ENCODE assay signal across 15 cellular contexts in the genomic region with DNA sequence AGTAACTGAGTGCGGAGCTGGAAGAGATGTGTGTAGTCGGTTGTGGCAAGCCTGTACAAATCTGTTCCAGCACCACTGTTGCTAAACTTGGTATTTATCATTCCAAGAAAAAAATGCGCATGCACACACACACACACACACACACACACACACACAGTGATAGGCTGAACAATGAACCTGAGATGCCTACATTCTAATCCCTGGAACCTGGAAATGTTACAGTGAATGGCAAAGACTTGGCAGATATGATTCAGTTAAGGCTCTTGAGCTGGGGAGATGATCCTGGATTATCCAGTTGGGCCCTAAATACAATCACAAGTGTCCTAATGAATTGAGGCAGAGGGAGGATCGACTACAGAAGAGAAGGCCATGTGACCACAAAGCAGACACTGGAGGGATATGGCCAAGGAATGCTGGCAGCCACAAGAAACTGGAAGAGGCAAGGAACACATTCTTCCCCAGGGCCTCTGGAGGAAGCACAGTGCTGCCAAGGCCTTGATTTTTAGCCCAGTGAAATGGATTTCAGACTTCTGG. TPM values are rescaled to one million over a fixed set of nuclear protein-coding genes. Genes with fewer than 3 reads are reported as not detected.
DNase-seq lines count a peak whose midpoint lies in the region; ATAC-seq and TF ChIP-seq lines count a peak whose summit lies in the region.
"Had no signal": no experiment of that assay in that cellular context is flagged by ENCODE, and none has a peak within 500 bp of the region (broad histone marks: within the 10 kb centered on the region; RNA-seq: fewer than 3 reads in every experiment).

No MANE protein-coding gene starts in this region.

- TF ChIP-seq POLR2A in transverse colon (IDR thresholded peaks at IDR 0.05) = no peak

- H3K27ac Mint-ChIP-seq in Calu3 (ENCODE audit: unreplicated experiment) = peak overlapping the region; percentile 98
- H3K27ac Mint-ChIP-seq: B cell; dendritic cell treated with granulocyte-macrophage colony-stimulating factor and Interleukin-4, amounts not matched to agents 40 ng/mL and 50 ng/mL, for 4 days; naive thymus-derived CD8-positive, alpha-beta T cell had no signal

- WGBS in transverse colon (ENCODE audit: low coverage in 1 of 2), 2 donors = 73 to 79% methylated on average over 2 to 4 of the region's 4 CpGs

- H3K9me3 Mint-ChIP-seq in Calu3 (ENCODE audit: low read depth, unreplicated experiment) = peaks cover 2% of the 10 kb centered on the region

- H3K4me1 ChIP-seq in osteoblast (ENCODE audit: insufficient read depth, low read length) = peaks cover 18% of the 10 kb centered on the region
- no peaks in the 10 kb centered on the region for H3K4me1 ChIP-seq in transverse colon

- H3K9me3 ChIP-seq in WERI-Rb-1 (ENCODE audit: severe bottlenecking) = no peaks in the 10 kb centered on the region
- H3K9me3 ChIP-seq in osteoblast (ENCODE audit: low read depth, low read length) = no peaks in the 10 kb centered on the region
- no peaks in the 10 kb centered on the region for H3K9me3 ChIP-seq in transverse colon
- H3K9me3 ChIP-seq: SJCRH30 had no signal

- H3K4me3 Mint-ChIP-seq in Calu3 (ENCODE audit: low read depth, unreplicated experiment) = no peak overlapping the region
- H3K4me3 Mint-ChIP-seq: B cell; dendritic cell treated with granulocyte-macrophage colony-stimulating factor and Interleukin-4, amounts not matched to agents 40 ng/mL and 50 ng/mL, for 4 days; naive thymus-derived CD8-positive, alpha-beta T cell had no signal

- no peak for ATAC-seq in HG02763 (IDR thresholded peaks at IDR 0.05; ENCODE audit: unreplicated experiment)
- ATAC-seq: naive thymus-derived CD8-positive, alpha-beta T cell had no signal

- no peak overlapping the region for H3K27ac ChIP-seq in WERI-Rb-1
- no peak overlapping the region for H3K27ac ChIP-seq in osteoblast (ENCODE audit: low read depth, low read length)
- peak overlapping the region in 1 of 4 donors; percentile 8 for H3K27ac ChIP-seq in transverse colon
- H3K27ac ChIP-seq: SJCRH30 had no signal

- CTCF ChIA-PET in Calu3 (lab: Charles Lee) = interaction anchor here (0.5 kb wide), 1 partner anchor 418 kb away, joined by 4 read pairs; no protein-coding TSS in a partner anchor

- H4K20me1 ChIP-seq in osteoblast (ENCODE audit: insufficient read depth, low read length) = no peaks in the 10 kb centered on the region

- peaks cover 20% of the 10 kb centered on the region for H3K36me3 Mint-ChIP-seq in Calu3 (ENCODE audit: insufficient read depth, unreplicated experiment)

- peaks cover 56% of the 10 kb centered on the region for H3K4me1 Mint-ChIP-seq in Calu3 (ENCODE audit: low read depth, unreplicated experiment)
- H3K4me1 Mint-ChIP-seq: B cell; naive thymus-derived CD8-positive, alpha-beta T cell had no signal

- H3K36me3 ChIP-seq in WERI-Rb-1 (no peaks in the 10 kb centered on the region), osteoblast (ENCODE audit: insufficient read depth, low read length) (no peaks in the 10 kb centered on the region), transverse colon (no peaks in the 10 kb centered on the region)
- H3K36me3 ChIP-seq: SJCRH30 had no signal

- no peak for TF ChIP-seq EP300 in transverse colon (IDR thresholded peaks at IDR 0.05; ENCODE audit: low read depth)

- no peaks in the 10 kb centered on the region for H3K27me3 ChIP-seq in WERI-Rb-1 (ENCODE audit: insufficient read depth, low read depth, severe bottlenecking)
- no peaks in the 10 kb centered on the region for H3K27me3 ChIP-seq in osteoblast (ENCODE audit: insufficient read depth, low read length)
- H3K27me3 ChIP-seq in transverse colon = no peaks in the 10 kb centered on the region
- H3K27me3 ChIP-seq: SJCRH30 had no signal

- no peaks in the 10 kb centered on the region for H3K79me2 ChIP-seq in osteoblast (ENCODE audit: insufficient read depth, low read length)

- no peak overlapping the region for H3K4me3 ChIP-seq in WERI-Rb-1 (ENCODE audit: low read depth, low read length)
- H3K4me3 ChIP-seq in fibroblast of pulmonary artery (replicated peaks; ENCODE audit: low read depth, low read length) = no peak overlapping the region
- no peak overlapping the region for H3K4me3 ChIP-seq in osteoblast (ENCODE audit: insufficient read depth, low read length)
- H3K4me3 ChIP-seq in transverse colon = no peak overlapping the region
- H3K4me3 ChIP-seq: SJCRH30 had no signal

- no TSS peak for BruUV-seq in Calu3 (replicated peaks; lab: Mats Ljungman, UMichigan)

- no peak for TF ChIP-seq CTCF in Calu3 (IDR thresholded peaks at IDR 0.05; ENCODE audit: unreplicated experiment)
- TF ChIP-seq CTCF in WERI-Rb-1 (IDR thresholded peaks at IDR 0.05; ENCODE audit: low read depth, low read length) = no peak
- TF ChIP-seq CTCF in fibroblast of pulmonary artery (IDR thresholded peaks at IDR 0.05; ENCODE audit: low read length, missing control alignments) = no peak
- no peak for TF ChIP-seq CTCF in osteoblast (IDR thresholded peaks at IDR 0.05; ENCODE audit: extremely low read depth, low read depth, low read length)
- TF ChIP-seq CTCF in transverse colon (IDR thresholded peaks at IDR 0.05) = no peak
- no peak for TF ChIP-seq CTCF in GM13977 (IDR thresholded peaks at IDR 0.05; ENCODE audit: extremely low read depth, insufficient read depth, missing control alignments)

- peak overlapping the region; percentile 21 for H2AFZ ChIP-seq in osteoblast (ENCODE audit: low read length)

- H3K4me2 ChIP-seq in osteoblast (ENCODE audit: insufficient read depth, low read length) = no peak overlapping the region

- H3K27me3 Mint-ChIP-seq in Calu3 (ENCODE audit: unreplicated experiment) = no peaks in the 10 kb centered on the region
- H3K27me3 Mint-ChIP-seq: B cell; dendritic cell treated with granulocyte-macrophage colony-stimulating factor and Interleukin-4, amounts not matched to agents 40 ng/mL and 50 ng/mL, for 4 days had no signal

- in situ Hi-C loops in transverse colon (cut with MboI; ENCODE audit: low pct_ligation_motif_present in 1 of 4, low pct_unique_long_range_greater_than_20kb in 1 of 4, low sequenced_read_pairs in 3 of 4) (no loop called here), GM13977 (cut with MboI; ENCODE audit: low pct_unique_long_range_greater_than_20kb, low sequenced_read_pairs, unreplicated experiment) (no loop called here)

- intact Hi-C loops in Calu3 (cut with micrococcal nuclease; ENCODE audit: unreplicated experiment) (no loop called here), transverse colon (cut with DNase I; ENCODE audit: low total_unique reads) (no loop called here)

- DNase-seq in Calu3 = no peak
- peak; percentile 81 for DNase-seq in WERI-Rb-1
- peak; percentile 79 for DNase-seq in fibroblast of pulmonary artery (ENCODE audit: low read depth)
- DNase-seq in osteoblast (ENCODE audit: insufficient read length, low spot score, missing footprints) = no peak
- no peak for DNase-seq in transverse colon
- no peak for DNase-seq in pons (ENCODE audit: low spot score)
- no peak for DNase-seq in GM13977 (ENCODE audit: low spot score)
- DNase-seq: activated CD4-positive, alpha-beta T cell treated with anti-CD3 and anti-CD28 coated beads for 1 hour; HCEC 1CT; naive thymus-derived CD8-positive, alpha-beta T cell; NCI-H446 treated with DMSO at 0.1 percent for 48 hours had no signal

RNA-seq across cellular contexts. Expression of a gene that starts 49.7 kb away (rescaled TPM):
- 30.9 and 43.6 TPM in 2 replicates for total RNA-seq in Calu3 (2022)
- 63.6 and 64.4 TPM in 2 replicates for total RNA-seq in osteoblast
- total RNA-seq in transverse colon = 10 to 100 TPM; 34.4 to 79.6 (median 51.5) TPM

Comparison
In these comparisons a context has a peak if more than half of its experiments do, and no peak if none do; other contexts are left out.
1. DNase-seq: peak in WERI-Rb-1 (single experiment) and fibroblast of pulmonary artery (single experiment); none in Calu3 (single experiment), osteoblast (single experiment), transverse colon (single experiment), pons (single experiment) and GM13977 (single experiment).